In genomic region chr6:73262701-73263569, GRCh38 we compare ENCODE assay signal across 8 cellular contexts.
DNase-seq lines count a peak whose midpoint lies in the region; ATAC-seq lines count a peak whose summit lies in the region.

KHDC1 (minus strand) TSS chr6:73263196; CDS start chr6:73242517, 20,679 bp downstream.

- H3K9me3 ChIP-seq in effector memory CD4-positive, alpha-beta T cell (ENCODE audit: control insufficient read depth, low read length), result no peaks in the 10 kb centered on the region

- no peaks in the 10 kb centered on the region for H3K27me3 ChIP-seq in effector memory CD4-positive, alpha-beta T cell (replicated peaks; ENCODE audit: control insufficient read depth, insufficient read depth, low read length, poor library complexity, severe bottlenecking)

- ATAC-seq in GM18519 (IDR thresholded peaks at IDR 0.05; ENCODE audit: low FRiP score, unreplicated experiment) (peak; percentile 93), HG03045 (IDR thresholded peaks at IDR 0.05; ENCODE audit: unreplicated experiment) (peak; percentile 92)

- peak within 1 kb of the TSS; percentile 84 for H3K4me3 ChIP-seq in effector memory CD4-positive, alpha-beta T cell (ENCODE audit: insufficient read depth, low read depth, low read length, poor library complexity, severe bottlenecking)

- DNase-seq in AG08395 (ENCODE audit: low spot score), result peak; percentile 62
- peak; percentile 48 for DNase-seq in NCI-H226
- peak; percentile 19 to 27 for DNase-seq in activated CD4-positive, alpha-beta T cell treated with anti-CD3 and anti-CD28 coated beads, Interleukin-2, amount 50 U/mL, for 4 hours
- DNase-seq in effector memory CD4-positive, alpha-beta T cell, result peak; percentile 28 to 41 (median 31)
- DNase-seq in midbrain (lab: John Stamatoyannopoulos, UW), result peak; percentile 40
- DNase-seq in stimulated activated CD8-positive, alpha-beta memory T cell treated with anti-CD3 and anti-CD28 coated beads, Interleukin-15, amount 100 ng/mL, for 48 hours (ENCODE audit: low read depth in 2 of 2), result peak; percentile 37 to 58

- H3K36me3 ChIP-seq in effector memory CD4-positive, alpha-beta T cell (ENCODE audit: control insufficient read depth, insufficient read depth, low read length), result no peaks in the 10 kb centered on the region

- peak within 1 kb of the TSS; percentile 51 for H3K27ac ChIP-seq in effector memory CD4-positive, alpha-beta T cell (ENCODE audit: insufficient read depth, low read length, poor library complexity, severe bottlenecking)

- H3K4me1 ChIP-seq in effector memory CD4-positive, alpha-beta T cell (ENCODE audit: control insufficient read depth, insufficient read depth, low read length, poor library complexity, severe bottlenecking), result peaks cover 10% of the 10 kb centered on the region

Comparison
In these comparisons a context has a peak if more than half of its experiments do, and no peak if none do; other contexts are left out.
1. Peak in every context shown above with its lines: DNase-seq, ATAC-seq, H3K4me3 ChIP-seq and H3K27ac ChIP-seq.